10 cellular contexts compared by ENCODE assay signal in the genomic region with DNA sequence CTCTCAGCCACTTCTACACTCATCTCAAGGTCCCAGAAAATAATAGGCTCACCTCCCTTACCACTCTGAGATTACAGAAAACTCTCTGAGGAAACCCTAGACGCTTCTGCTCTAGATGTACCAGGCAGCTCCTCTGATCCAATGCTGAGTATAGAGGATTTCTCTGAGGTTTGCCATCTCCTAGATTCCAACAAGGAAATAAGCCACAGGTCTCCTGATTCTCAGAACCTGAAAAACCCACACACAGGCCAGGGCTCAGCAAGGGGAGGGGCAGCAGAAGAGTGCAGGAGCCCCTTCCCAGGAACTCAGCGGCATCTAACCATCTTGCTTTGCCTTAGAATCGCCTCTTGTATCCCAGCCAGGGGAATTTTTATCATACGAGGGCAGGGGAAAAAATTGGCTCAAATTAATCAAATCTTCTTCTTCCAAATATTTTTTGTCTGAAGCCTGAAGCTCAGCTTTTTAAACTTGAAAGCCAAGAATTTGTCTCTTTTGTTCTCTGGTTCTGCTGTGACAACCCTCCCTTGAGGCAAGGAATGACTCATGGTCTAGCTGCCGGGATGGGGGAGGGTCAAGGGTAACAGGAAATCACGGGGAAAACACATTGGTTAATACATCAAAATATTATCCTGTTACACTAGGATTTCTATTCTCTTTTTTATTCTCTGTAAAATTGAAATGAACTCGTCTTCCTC. TPM values are rescaled to one million over a fixed set of nuclear protein-coding genes. Genes with fewer than 3 reads are reported as not detected.
DNase-seq lines count a peak whose midpoint lies in the region; ATAC-seq and TF ChIP-seq lines count a peak whose summit lies in the region.
"Had no signal": no experiment of that assay in that cellular context is flagged by ENCODE, and none has a peak within 500 bp of the region (broad histone marks: within the 10 kb centered on the region; RNA-seq: fewer than 3 reads in every experiment).

No MANE protein-coding gene starts in this region.

- H4K20me1 ChIP-seq in HCT116 (ENCODE audit: insufficient read depth) = no peaks in the 10 kb centered on the region

- no peak for TF ChIP-seq CTCF in HCT116 (IDR thresholded peaks at IDR 0.05 in 2 of 3, conservative IDR thresholded peaks at IDR 0.05 in 1 of 3; ENCODE audit: borderline replicate concordance in 1 of 3, insufficient read depth in 1 of 3, low read depth in 2 of 3, low read length in 2 of 3)
- TF ChIP-seq CTCF in vagina (IDR thresholded peaks at IDR 0.05) = no peak

- H2BK5ac ChIP-seq in mesenchymal stem cell (ENCODE audit: low read depth, low read length, poor library complexity, severe bottlenecking) = peak overlapping the region; percentile 46

- ATAC-seq in HCT116 = peak; percentile 79
- ATAC-seq in GM19035 (IDR thresholded peaks at IDR 0.05; ENCODE audit: unreplicated experiment) = no peak

- H3K79me2 ChIP-seq in HCT116 (ENCODE audit: insufficient read depth, low read length) = no peaks in the 10 kb centered on the region

- peak overlapping the region in 1 of 2 experiments; percentile 48 for H3K14ac ChIP-seq in mesenchymal stem cell (ENCODE audit: low read length in 2 of 2)

- H3K4me2 ChIP-seq in HCT116 (ENCODE audit: low read length) (peak overlapping the region; percentile 58), mesenchymal stem cell (ENCODE audit: low read length, poor library complexity, severe bottlenecking) (no peak overlapping the region)

- H2BK12ac ChIP-seq in mesenchymal stem cell (ENCODE audit: low read length in 2 of 2) = peak overlapping the region; percentile 15 to 92

- H3K4ac ChIP-seq in mesenchymal stem cell (ENCODE audit: low read depth in 1 of 2, low read length in 2 of 2) = peak overlapping the region in 1 of 2 experiments; percentile 32

- no peaks in the 10 kb centered on the region for H3K9me2 ChIP-seq in HCT116 (ENCODE audit: insufficient read depth)

- H3K4me3 ChIP-seq in HCT116 (replicated peaks in 1 of 2; ENCODE audit: low read depth in 1 of 2, low read length in 2 of 2) = 0 out of 4 replicates have a peak overlapping the region, but pooled peaks of 1 of the 2 experiments have one; percentile 1
- H3K4me3 ChIP-seq in mesenchymal stem cell (ENCODE audit: insufficient read depth in 1 of 2, low read depth in 1 of 2, low read length in 2 of 2) = peak overlapping the region in 1 of 2 experiments; percentile 44
- H3K4me3 ChIP-seq in vagina = no peak overlapping the region
- H3K4me3 ChIP-seq: Peyer's patch had no signal

- no peak overlapping the region for H3K27ac ChIP-seq in HCT116 (ENCODE audit: low read depth, low read length)
- peak overlapping the region; percentile 81 for H3K27ac ChIP-seq in mesenchymal stem cell (ENCODE audit: low read length, poor library complexity, severe bottlenecking)
- peak overlapping the region; percentile 83 for H3K27ac ChIP-seq in vagina

- peak overlapping the region; percentile 8 for H4K8ac ChIP-seq in mesenchymal stem cell (ENCODE audit: low read length)

- POLR2A ChIA-PET in HCT116 (lab: Charles Lee) = no interaction called here

- TF ChIP-seq POLR2A in HCT116 (IDR thresholded peaks at IDR 0.05; ENCODE audit: borderline replicate concordance, extremely low read depth, insufficient read depth, insufficient read length) (no peak), vagina (IDR thresholded peaks at IDR 0.05) (no peak)

- H3K36me3 ChIP-seq in HCT116 (ENCODE audit: control insufficient read depth in 1 of 2, insufficient read depth in 2 of 2, low read length in 2 of 2) (no peaks in the 10 kb centered on the region), mesenchymal stem cell (ENCODE audit: control insufficient read depth in 1 of 2, insufficient read depth in 2 of 2, low read depth in 1 of 2, low read length in 2 of 2) (no peaks in the 10 kb centered on the region), vagina (no peaks in the 10 kb centered on the region)
- H3K36me3 ChIP-seq: Peyer's patch had no signal

- H2AFZ ChIP-seq in HCT116 (ENCODE audit: low read depth, low read length, poor library complexity, severe bottlenecking) (peak overlapping the region; percentile 94), mesenchymal stem cell (ENCODE audit: low read depth, low read length) (no peak overlapping the region)

- TF ChIP-seq RAD21 in HCT116 (IDR thresholded peaks at IDR 0.05; ENCODE audit: low read depth) = no peak

- peak overlapping the region; percentile 66 for H2BK15ac ChIP-seq in mesenchymal stem cell (ENCODE audit: low read depth, poor library complexity, severe bottlenecking)

- BruUV-seq in HCT116 (replicated peaks; lab: Mats Ljungman, UMichigan) = no TSS peak

- H3K27me3 ChIP-seq in HCT116 (ENCODE audit: insufficient read depth, low read length) (no peaks in the 10 kb centered on the region), mesenchymal stem cell (ENCODE audit: control insufficient read depth in 1 of 2, insufficient read depth in 1 of 2, low read length in 2 of 2) (no peaks in the 10 kb centered on the region), vagina (no peaks in the 10 kb centered on the region)
- H3K27me3 ChIP-seq: Peyer's patch had no signal

- CTCF ChIA-PET in HCT116 (lab: Charles Lee) = no interaction called here

- no peak overlapping the region for H3K9ac ChIP-seq in HCT116 (ENCODE audit: low read length)
- peak overlapping the region; percentile 89 for H3K9ac ChIP-seq in mesenchymal stem cell (ENCODE audit: low read length)

- RAD21 ChIA-PET in HCT116 (lab: Charles Lee; ENCODE audit: low non-redundant PET in 1 of 2, low total read pairs in 2 of 2, uncharacterized antibody in 2 of 2, unreplicated experiment in 2 of 2) = no interaction called here

- H3K79me1 ChIP-seq in mesenchymal stem cell (replicated peaks; ENCODE audit: low read length, poor library complexity, severe bottlenecking) = no peaks in the 10 kb centered on the region

- peak overlapping the region; percentile 56 for H2BK120ac ChIP-seq in mesenchymal stem cell (ENCODE audit: low read depth, low read length)

- DNase-seq in EL (peak; percentile 84), HCT116 (ENCODE audit: low read depth, low spot score) (peak; percentile 15), dermis blood vessel endothelial cell (peak; percentile 93), mesenchymal stem cell (peak; percentile 71), vagina (ENCODE audit: extremely low spot score in 2 of 2) (no peak), DMS79 treated with DMSO at 0.1 percent for 48 hours (lab: John Stamatoyannopoulos, UW) (no peak)
- DNase-seq: naive B cell had no signal

- no peak overlapping the region for H3K23ac ChIP-seq in mesenchymal stem cell (ENCODE audit: low read length in 2 of 2)

- 42% methylated on average over 4 of the region's 7 CpGs for WGBS in mesenchymal stem cell

- peak overlapping the region; percentile 60 to 81 for H3K18ac ChIP-seq in mesenchymal stem cell (ENCODE audit: low read depth in 1 of 2, low read length in 2 of 2)

- H4K91ac ChIP-seq in mesenchymal stem cell (ENCODE audit: low read length) = peak overlapping the region; percentile 19

- no peak overlapping the region for H2AK5ac ChIP-seq in mesenchymal stem cell (ENCODE audit: low read length, severe bottlenecking)

- peaks cover 9 to 15% of the 10 kb centered on the region in 2 experiments; a peak in 3 of 4 replicates for H3K4me1 ChIP-seq in HCT116 (ENCODE audit: control insufficient read depth in 1 of 2, insufficient read depth in 2 of 2, low read length in 2 of 2)
- peaks cover 2% of the 10 kb centered on the region for H3K4me1 ChIP-seq in mesenchymal stem cell (ENCODE audit: control insufficient read depth, insufficient read depth, low read depth, low read length)
- peaks cover 25% of the 10 kb centered on the region for H3K4me1 ChIP-seq in vagina

- H3K9me3 ChIP-seq in HCT116 (ENCODE audit: control insufficient read depth in 1 of 2, insufficient read depth in 1 of 2, low read depth in 1 of 2, low read length in 2 of 2) (no peaks in the 10 kb centered on the region), mesenchymal stem cell (ENCODE audit: control insufficient read depth, low read length) (peaks cover 38% of the 10 kb centered on the region), vagina (no peaks in the 10 kb centered on the region)

- intact Hi-C loops in HCT116 (cut with micrococcal nuclease) (no loop called here), vagina (cut with DNase I) (no loop called here)

TF ChIP-seq in HCT116, 20 proteins besides CTCF, POLR2A, EP300 and RAD21 (continues in another document):
- TF ChIP-seq EZH2 (IDR thresholded peaks at IDR 0.05) (no peak), CEBPB (IDR thresholded peaks at IDR 0.05; ENCODE audit: low read depth) (no peak), SRF (IDR thresholded peaks at IDR 0.05; ENCODE audit: low read depth) (no peak), ZFX (IDR thresholded peaks at IDR 0.05) (no peak), SIN3A (IDR thresholded peaks at IDR 0.05; ENCODE audit: low read depth) (no peak), YY1 (IDR thresholded peaks at IDR 0.05; ENCODE audit: extremely low read depth, insufficient replicate concordance, low read depth, low read length) (no peak), POLR2AphosphoS5 (IDR thresholded peaks at IDR 0.05; ENCODE audit: low read depth, low read length) (no peak), JUND (IDR thresholded peaks at IDR 0.05) (peak; percentile 72)
- TF ChIP-seq, protein P1, sequence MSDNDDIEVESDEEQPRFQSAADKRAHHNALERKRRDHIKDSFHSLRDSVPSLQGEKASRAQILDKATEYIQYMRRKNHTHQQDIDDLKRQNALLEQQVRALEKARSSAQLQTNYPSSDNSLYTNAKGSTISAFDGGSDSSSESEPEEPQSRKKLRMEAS (IDR thresholded peaks at IDR 0.05) = no peak

TF ChIP-seq in PFSK-1, 5 proteins besides CTCF, POLR2A, EP300 and RAD21 (continues in another document):
- TF ChIP-seq POLR2AphosphoS5 (IDR thresholded peaks at IDR 0.05; ENCODE audit: low read depth, low read length) (no peak), TAF1 (IDR thresholded peaks at IDR 0.05; ENCODE audit: borderline replicate concordance, insufficient read depth, low read length) (no peak)

RNA-seq across cellular contexts. Expression of a gene that starts 30.8 kb away (rescaled TPM):
- total RNA-seq in HCT116 (2021; ENCODE audit: unreplicated experiment) (7.5 TPM), dermis blood vessel endothelial cell (12.4 and 12.8 TPM in 2 replicates), vagina (11.3 TPM)
- polyA plus RNA-seq in HCT116 (2012) = 4.1 and 5.1 TPM in 2 replicates
- 9.2 TPM for polyA plus RNA-seq in PFSK-1 (2012; ENCODE audit: insufficient read length, low read depth)
- polyA plus RNA-seq in mesenchymal stem cell (2013, experiment 1 of 2) = 8.6 TPM
- polyA plus RNA-seq in mesenchymal stem cell (2013, experiment 2 of 2) = 8.0 TPM

Comparison
In these comparisons a context has a peak if more than half of its experiments do, and no peak if none do; other contexts are left out.
1. DNase-seq: peak in EL (single experiment), HCT116 (single experiment), dermis blood vessel endothelial cell (single experiment) and mesenchymal stem cell (single experiment); none in vagina (0 of 2) and DMS79 treated with DMSO at 0.1 percent for 48 hours (single experiment).